ENCODE assay signal across 8 cellular contexts in the genomic region with DNA sequence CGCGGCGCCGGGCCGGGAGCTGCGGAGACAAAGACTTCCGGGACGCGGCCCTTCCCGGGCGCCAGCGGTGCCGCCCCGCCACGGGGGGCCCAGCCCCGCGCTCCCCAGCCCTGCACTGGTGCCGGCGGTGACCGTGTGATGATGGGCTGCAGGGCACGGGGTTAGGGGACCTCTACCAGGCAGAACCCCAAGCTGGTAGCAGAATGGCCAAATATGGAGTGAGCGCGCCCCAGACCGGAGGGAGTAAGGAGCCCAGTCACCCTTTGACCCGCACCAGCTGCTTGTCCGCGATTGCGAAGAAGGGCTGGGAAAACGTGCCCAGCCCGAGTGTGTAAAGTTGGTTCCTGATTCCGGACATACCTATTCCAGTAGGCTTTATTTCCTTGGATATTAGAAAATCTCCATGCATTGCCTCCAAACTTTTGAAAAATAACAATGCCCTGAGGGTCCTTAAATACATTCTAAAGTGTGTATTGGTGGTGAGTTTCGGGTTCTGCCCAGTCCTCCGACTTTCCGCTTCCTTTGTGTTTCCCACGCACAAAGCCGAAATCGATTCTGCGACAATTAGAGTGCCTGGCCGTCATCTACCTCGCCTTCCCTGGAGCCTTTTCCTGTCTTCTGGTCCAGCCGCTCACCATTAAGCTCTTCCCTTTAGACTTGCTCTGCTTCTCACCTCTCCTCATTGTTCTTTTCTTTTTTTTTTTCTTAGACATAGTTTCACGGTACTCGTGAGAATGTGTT. TPM values are rescaled to one million over a fixed set of nuclear protein-coding genes. Genes with fewer than 3 reads are reported as not detected.
DNase-seq lines count a peak whose midpoint lies in the region; ATAC-seq lines count a peak whose summit lies in the region.

No MANE protein-coding gene starts in this region.

- peaks cover 21% of the 10 kb centered on the region for H3K36me3 Mint-ChIP-seq in activated naive CD8-positive, alpha-beta T cell treated with anti-CD3 and anti-CD28 coated beads for 36 hours

- peak; percentile 39 for ATAC-seq in GM18909 (IDR thresholded peaks at IDR 0.05; ENCODE audit: poor library complexity, unreplicated experiment)
- peak; percentile 30 for ATAC-seq in HG03097 (IDR thresholded peaks at IDR 0.05; ENCODE audit: low FRiP score, unreplicated experiment)
- peak; percentile 70 for ATAC-seq in left ventricle myocardium superior

- H3K4me1 Mint-ChIP-seq in activated naive CD8-positive, alpha-beta T cell treated with anti-CD3 and anti-CD28 coated beads for 36 hours, result peaks cover 20% of the 10 kb centered on the region

- DNase-seq in C1 segment of cervical spinal cord (lab: John Stamatoyannopoulos, UW), result peak in 8 of 14 donors; percentile 12 to 50 (median 36)
- DNase-seq in NCI-H510A treated with DMSO at 0.1 percent for 48 hours (lab: John Stamatoyannopoulos, UW), result peak; percentile 32
- DNase-seq in activated naive CD8-positive, alpha-beta T cell treated with anti-CD3 and anti-CD28 coated beads for 36 hours, result peak; percentile 24
- peak; percentile 71 for DNase-seq in left ventricle myocardium superior
- DNase-seq in retina, result peak; percentile 85
- no peak for DNase-seq in midbrain (lab: John Stamatoyannopoulos, UW)

- H3K4me3 Mint-ChIP-seq in activated naive CD8-positive, alpha-beta T cell treated with anti-CD3 and anti-CD28 coated beads for 36 hours, result no peak overlapping the region

- no peak overlapping the region for H3K27ac Mint-ChIP-seq in activated naive CD8-positive, alpha-beta T cell treated with anti-CD3 and anti-CD28 coated beads for 36 hours

- intact Hi-C loops in left ventricle myocardium superior (cut with micrococcal nuclease), result no loop called here

- H3K9me3 Mint-ChIP-seq in activated naive CD8-positive, alpha-beta T cell treated with anti-CD3 and anti-CD28 coated beads for 36 hours, result no peaks in the 10 kb centered on the region

- peaks cover 2% of the 10 kb centered on the region for H3K27me3 Mint-ChIP-seq in activated naive CD8-positive, alpha-beta T cell treated with anti-CD3 and anti-CD28 coated beads for 36 hours

RNA-seq across cellular contexts. Expression of a gene that starts 1.1 kb away (rescaled TPM):
- 100 to 1,000 TPM; 192 to 196 TPM for total RNA-seq in activated naive CD8-positive, alpha-beta T cell treated with anti-CD3 and anti-CD28 coated beads for 36 hours
- 7.1 TPM for total RNA-seq in left ventricle myocardium superior

RNA-seq across cellular contexts. Expression of a gene that starts 41.6 kb away (rescaled TPM):
- total RNA-seq in activated naive CD8-positive, alpha-beta T cell treated with anti-CD3 and anti-CD28 coated beads for 36 hours, result 10 to 100 TPM; 59.7 to 73.2 TPM
- 31.1 TPM for total RNA-seq in left ventricle myocardium superior

Comparison
In these comparisons a context has a peak if more than half of its experiments do, and no peak if none do; other contexts are left out.
1. RNA of a gene that starts 1.1 kb away (total RNA-seq): 192 to 196 TPM in activated naive CD8-positive, alpha-beta T cell treated with anti-CD3 and anti-CD28 coated beads for 36 hours; 7.1 TPM in left ventricle myocardium superior (single experiment); every median in the first group is over 10 times any median in the second.
2. Peak in every context shown above with its lines, with median percentiles within 50 percentile points of each other: ATAC-seq.